Comparison of ENCODE assay signal across 24 cellular contexts in genomic region chr5:21644032-21644431, GRCh38.
"Had no signal": no experiment of that assay in that cellular context is flagged by ENCODE, and none has a peak within 500 bp of the region (broad histone marks: within the 10 kb centered on the region; RNA-seq: fewer than 3 reads in every experiment).

No MANE protein-coding gene starts in this region.

- H3K4me3 Mint-ChIP-seq: activated naive CD8-positive, alpha-beta T cell; activated T-cell treated with anti-CD3 and anti-CD28 coated beads, Interleukin-2, amount 50 U/mL, for 24 hours; effector memory CD8-positive, alpha-beta T cell; immature natural killer cell; naive thymus-derived CD4-positive, alpha-beta T cell; neural crest cell; stimulated activated memory B cell treated with anti-CD40 and anti-IgM and Interleukin-4, amounts not matched to agents 10 μg/mL and 1 μg/mL and 100 μg/mL, for 72 hours; WTC11 had no signal

- H3K4me1 Mint-ChIP-seq: immature natural killer cell; naive thymus-derived CD4-positive, alpha-beta T cell; neural crest cell; stimulated activated memory B cell treated with anti-CD40 and anti-IgM and Interleukin-4, amounts not matched to agents 10 μg/mL and 1 μg/mL and 100 μg/mL, for 72 hours; WTC11 had no signal

- H3K9me3 Mint-ChIP-seq: neural crest cell; stimulated activated memory B cell treated with anti-CD40 and anti-IgM and Interleukin-4, amounts not matched to agents 10 μg/mL and 1 μg/mL and 100 μg/mL, for 72 hours; WTC11 had no signal

- H3K27me3 Mint-ChIP-seq: activated naive CD8-positive, alpha-beta T cell; activated T-cell treated with anti-CD3 and anti-CD28 coated beads, Interleukin-2, amount 50 U/mL, for 24 hours; effector memory CD8-positive, alpha-beta T cell; naive thymus-derived CD4-positive, alpha-beta T cell; stimulated activated memory B cell treated with anti-CD40 and anti-IgM and Interleukin-4, amounts not matched to agents 10 μg/mL and 1 μg/mL and 100 μg/mL, for 72 hours had no signal

- FAIRE-seq: astrocyte, endothelial cell of umbilical vein had no signal

- H3K27ac Mint-ChIP-seq: activated naive CD8-positive, alpha-beta T cell; activated T-cell treated with anti-CD3 and anti-CD28 coated beads, Interleukin-2, amount 50 U/mL, for 24 hours; activated T-helper 2 cell treated with anti-CD3 and anti-CD28 coated beads, Interferon-gamma antibody, Interleukin-2, Interleukin-4, amounts not matched to agents 10 μg/mL and 5 μg/mL and 100 μg/mL, durations not matched to agents 14 hours and 24 hours and 36 hours; effector memory CD8-positive, alpha-beta T cell; immature natural killer cell; naive thymus-derived CD4-positive, alpha-beta T cell; stimulated activated memory B cell treated with anti-CD40 and anti-IgM and Interleukin-4, amounts not matched to agents 10 μg/mL and 1 μg/mL and 100 μg/mL, for 72 hours; WTC11 had no signal

- ATAC-seq: effector memory CD8-positive, alpha-beta T cell; naive thymus-derived CD4-positive, alpha-beta T cell; right lobe of liver; stimulated activated memory B cell treated with anti-CD40 and anti-IgM and Interleukin-4, amounts not matched to agents 10 μg/mL and 1 μg/mL and 100 μg/mL, for 72 hours; WTC11 had no signal

- DNase-seq: activated CD4-positive, alpha-beta T cell treated with anti-CD3 and anti-CD28 coated beads, Interleukin-2, amount 50 U/mL, for 4 hours; activated CD8-positive, alpha-beta memory T cell treated with anti-CD3 and anti-CD28 coated beads for 24 hours; activated CD8-positive, alpha-beta memory T cell treated with anti-CD3 and anti-CD28 coated beads, Interleukin-2, amount 50 U/mL, for 4 hours; activated naive CD4-positive, alpha-beta T cell; activated T-cell treated with anti-CD3 and anti-CD28 coated beads, Interleukin-2, amount 50 U/mL, for 24 hours; adrenal gland; central memory CD4-positive, alpha-beta T cell; dermis blood vessel endothelial cell; effector memory CD8-positive, alpha-beta T cell; glutamatergic neuron; immature natural killer cell; left ventricle myocardium inferior; naive thymus-derived CD4-positive, alpha-beta T cell; occipital lobe; right lobe of liver; stimulated activated CD4-positive, alpha-beta T cell treated with anti-CD3 and anti-CD28 coated beads, Interleukin-2, amount 100 ng/mL, for 24 hours; stomach had no signal

- H3K36me3 Mint-ChIP-seq: activated naive CD8-positive, alpha-beta T cell; immature natural killer cell; naive thymus-derived CD4-positive, alpha-beta T cell; stimulated activated memory B cell treated with anti-CD40 and anti-IgM and Interleukin-4, amounts not matched to agents 10 μg/mL and 1 μg/mL and 100 μg/mL, for 72 hours; WTC11 had no signal
